ENCODE assay signal across 12 cellular contexts in genomic region chr13:41231786-41232185, GRCh38. TPM values are rescaled to one million over a fixed set of nuclear protein-coding genes. Genes with fewer than 3 reads are reported as not detected.
DNase-seq lines count a peak whose midpoint lies in the region; ATAC-seq and TF ChIP-seq lines count a peak whose summit lies in the region.
"Had no signal": no experiment of that assay in that cellular context is flagged by ENCODE, and none has a peak within 500 bp of the region (broad histone marks: within the 10 kb centered on the region; RNA-seq: fewer than 3 reads in every experiment).

No MANE protein-coding gene starts in this region.

- TF ChIP-seq POLR2A in thyroid gland (IDR thresholded peaks at IDR 0.05): no peak

- no peaks in the 10 kb centered on the region for H3K27me3 ChIP-seq in left ventricle myocardium inferior (ENCODE audit: low read depth)
- no peaks in the 10 kb centered on the region for H3K27me3 ChIP-seq in thyroid gland
- H3K27me3 ChIP-seq in osteoblast (ENCODE audit: insufficient read depth, low read length): no peaks in the 10 kb centered on the region

- no peak for TF ChIP-seq CTCF in left ventricle myocardium inferior (IDR thresholded peaks at IDR 0.05; ENCODE audit: borderline replicate concordance)
- no peak for TF ChIP-seq CTCF in fibroblast of pulmonary artery (IDR thresholded peaks at IDR 0.05; ENCODE audit: low read length, missing control alignments)
- TF ChIP-seq CTCF in thyroid gland (IDR thresholded peaks at IDR 0.05): no peak
- TF ChIP-seq CTCF in osteoblast (IDR thresholded peaks at IDR 0.05; ENCODE audit: extremely low read depth, low read depth, low read length): no peak

- intact Hi-C loops in left ventricle myocardium inferior (cut with micrococcal nuclease) (no loop called here), cardiac septum (cut with DNase I) (no loop called here), thyroid gland (cut with DNase I) (no loop called here)
- intact Hi-C loops in activated T-helper 2 cell treated with anti-CD3 and anti-CD28 coated beads, Interferon-gamma antibody, Interleukin-2, Interleukin-4, amounts not matched to agents 10 μg/mL and 5 μg/mL and 100 μg/mL, durations not matched to agents 14 hours and 24 hours and 36 hours (cut with micrococcal nuclease): no loop called here

- no peak overlapping the region for H3K4me3 Mint-ChIP-seq in activated T-helper 2 cell treated with anti-CD3 and anti-CD28 coated beads, Interferon-gamma antibody, Interleukin-2, Interleukin-4, amounts not matched to agents 10 μg/mL and 5 μg/mL and 100 μg/mL, durations not matched to agents 14 hours and 24 hours and 36 hours (ENCODE audit: low read depth)
- H3K4me3 Mint-ChIP-seq: T-helper 1 cell treated with Interleukin-12 subunit alpha and Interleukin-12 subunit beta and Interleukin-4 antibody, amounts not matched to agents 30 μg/mL and 1 μg/mL, for 36 hours had no signal

- peaks cover 27% of the 10 kb centered on the region for H3K36me3 ChIP-seq in left ventricle myocardium inferior
- H3K36me3 ChIP-seq in thyroid gland: no peaks in the 10 kb centered on the region
- H3K36me3 ChIP-seq in osteoblast (ENCODE audit: insufficient read depth, low read length): no peaks in the 10 kb centered on the region

- H3K9me3 Mint-ChIP-seq in activated T-helper 2 cell treated with anti-CD3 and anti-CD28 coated beads, Interferon-gamma antibody, Interleukin-2, Interleukin-4, amounts not matched to agents 10 μg/mL and 5 μg/mL and 100 μg/mL, durations not matched to agents 14 hours and 24 hours and 36 hours: no peaks in the 10 kb centered on the region
- H3K9me3 Mint-ChIP-seq: T-helper 1 cell treated with Interleukin-12 subunit alpha and Interleukin-12 subunit beta and Interleukin-4 antibody, amounts not matched to agents 30 μg/mL and 1 μg/mL, for 36 hours had no signal

- H3K27ac Mint-ChIP-seq in activated T-helper 2 cell treated with anti-CD3 and anti-CD28 coated beads, Interferon-gamma antibody, Interleukin-2, Interleukin-4, amounts not matched to agents 10 μg/mL and 5 μg/mL and 100 μg/mL, durations not matched to agents 14 hours and 24 hours and 36 hours: no peak overlapping the region
- H3K27ac Mint-ChIP-seq: T-helper 1 cell treated with Interleukin-12 subunit alpha and Interleukin-12 subunit beta and Interleukin-4 antibody, amounts not matched to agents 30 μg/mL and 1 μg/mL, for 36 hours had no signal

- H3K4me3 ChIP-seq in left ventricle myocardium inferior (no peak overlapping the region), fibroblast of pulmonary artery (replicated peaks; ENCODE audit: low read depth, low read length) (no peak overlapping the region), thyroid gland (replicated peaks in 1 of 3) (no peak overlapping the region), osteoblast (ENCODE audit: insufficient read depth, low read length) (no peak overlapping the region)

- H3K9me3 ChIP-seq in left ventricle myocardium inferior (replicated peaks): no peaks in the 10 kb centered on the region
- H3K9me3 ChIP-seq in thyroid gland: no peaks in the 10 kb centered on the region
- H3K9me3 ChIP-seq in osteoblast (ENCODE audit: low read depth, low read length): no peaks in the 10 kb centered on the region

- H3K4me2 ChIP-seq in osteoblast (ENCODE audit: insufficient read depth, low read length): no peak overlapping the region

- no peaks in the 10 kb centered on the region for H3K79me2 ChIP-seq in osteoblast (ENCODE audit: insufficient read depth, low read length)

- H4K20me1 ChIP-seq in osteoblast (ENCODE audit: insufficient read depth, low read length): no peaks in the 10 kb centered on the region

- no peaks in the 10 kb centered on the region for H3K27me3 Mint-ChIP-seq in activated T-helper 2 cell treated with anti-CD3 and anti-CD28 coated beads, Interferon-gamma antibody, Interleukin-2, Interleukin-4, amounts not matched to agents 10 μg/mL and 5 μg/mL and 100 μg/mL, durations not matched to agents 14 hours and 24 hours and 36 hours (ENCODE audit: low read depth)

- H3K4me1 Mint-ChIP-seq in activated T-helper 2 cell treated with anti-CD3 and anti-CD28 coated beads, Interferon-gamma antibody, Interleukin-2, Interleukin-4, amounts not matched to agents 10 μg/mL and 5 μg/mL and 100 μg/mL, durations not matched to agents 14 hours and 24 hours and 36 hours (ENCODE audit: low read depth): no peaks in the 10 kb centered on the region

- no peaks in the 10 kb centered on the region for H3K4me1 ChIP-seq in left ventricle myocardium inferior
- H3K4me1 ChIP-seq in thyroid gland: no peaks in the 10 kb centered on the region
- no peaks in the 10 kb centered on the region for H3K4me1 ChIP-seq in osteoblast (ENCODE audit: insufficient read depth, low read length)

- H2AFZ ChIP-seq in osteoblast (ENCODE audit: low read length): no peak overlapping the region

- 73 to 79% methylated on average over 3 of the region's 3 CpGs for WGBS in thyroid gland, 2 donors

- H3K36me3 Mint-ChIP-seq in activated T-helper 2 cell treated with anti-CD3 and anti-CD28 coated beads, Interferon-gamma antibody, Interleukin-2, Interleukin-4, amounts not matched to agents 10 μg/mL and 5 μg/mL and 100 μg/mL, durations not matched to agents 14 hours and 24 hours and 36 hours (ENCODE audit: low read depth): peaks cover 49% of the 10 kb centered on the region

- no peak for ATAC-seq in HG02571 (IDR thresholded peaks at IDR 0.05; ENCODE audit: unreplicated experiment)

- no peak overlapping the region for H3K27ac ChIP-seq in left ventricle myocardium inferior (replicated peaks)
- no peak overlapping the region for H3K27ac ChIP-seq in thyroid gland
- H3K27ac ChIP-seq in osteoblast (ENCODE audit: low read depth, low read length): no peak overlapping the region

- DNase-seq in left ventricle myocardium inferior (peak; percentile 23), cardiac septum (ENCODE audit: low spot score) (no peak), NCI-H345 treated with DMSO at 0.1 percent for 48 hours (lab: John Stamatoyannopoulos, UW; ENCODE audit: unreplicated experiment) (peak; percentile 2), fibroblast of pulmonary artery (ENCODE audit: low read depth) (peak; percentile 61), thyroid gland (peak; percentile 51 to 73), osteoblast (ENCODE audit: insufficient read length, low spot score, missing footprints) (no peak)
- no peak for DNase-seq in activated T-helper 2 cell treated with anti-CD3 and anti-CD28 coated beads, Interferon-gamma antibody, Interleukin-2, Interleukin-4, amounts not matched to agents 10 μg/mL and 5 μg/mL and 100 μg/mL, durations not matched to agents 14 hours and 24 hours and 36 hours (ENCODE audit: low spot score)
- DNase-seq: activated T-cell treated with anti-CD3 and anti-CD28 coated beads, Interleukin-2, amount 50 U/mL, for 1 hour; effector memory CD4-positive, alpha-beta T cell; NCI-H526 had no signal

RNA-seq across cellular contexts. Expression of gene MTRF1, which starts 31.6 kb away (rescaled TPM):
- 13.2 TPM for total RNA-seq in left ventricle myocardium inferior
- 8.5 TPM for total RNA-seq in cardiac septum
- total RNA-seq in thyroid gland: 10 to 100 TPM in 3 of 4 donors, 1 to 10 TPM in 1; 9.3 to 22.2 (median 12.0) TPM
- total RNA-seq in osteoblast: 6.9 and 13.0 TPM in 2 replicates
- total RNA-seq in activated T-helper 2 cell treated with anti-CD3 and anti-CD28 coated beads, Interferon-gamma antibody, Interleukin-2, Interleukin-4, amounts not matched to agents 10 μg/mL and 5 μg/mL and 100 μg/mL, durations not matched to agents 14 hours and 24 hours and 36 hours: 18.7 and 19.9 TPM in 2 replicates

RNA-seq across cellular contexts. Expression of gene KBTBD7, which starts 37.4 kb away (rescaled TPM):
- total RNA-seq in left ventricle myocardium inferior (5.2 TPM), cardiac septum (5.0 TPM), thyroid gland (10 to 100 TPM; 11.4 to 19.2 (median 14.6) TPM), osteoblast (5.4 and 5.6 TPM in 2 replicates)
- total RNA-seq in activated T-helper 2 cell treated with anti-CD3 and anti-CD28 coated beads, Interferon-gamma antibody, Interleukin-2, Interleukin-4, amounts not matched to agents 10 μg/mL and 5 μg/mL and 100 μg/mL, durations not matched to agents 14 hours and 24 hours and 36 hours: 5.1 and 5.8 TPM in 2 replicates

Comparison
In these comparisons a context has a peak if more than half of its experiments do, and no peak if none do; other contexts are left out.
1. DNase-seq: peak in left ventricle myocardium inferior (single experiment), NCI-H345 treated with DMSO at 0.1 percent for 48 hours (single experiment), fibroblast of pulmonary artery (single experiment) and thyroid gland (2 of 2); none in cardiac septum (single experiment), osteoblast (single experiment) and activated T-helper 2 cell treated with anti-CD3 and anti-CD28 coated beads, Interferon-gamma antibody, Interleukin-2, Interleukin-4, amounts not matched to agents 10 μg/mL and 5 μg/mL and 100 μg/mL, durations not matched to agents 14 hours and 24 hours and 36 hours (single experiment).